9 cellular contexts compared by ENCODE assay signal in the genomic region with DNA sequence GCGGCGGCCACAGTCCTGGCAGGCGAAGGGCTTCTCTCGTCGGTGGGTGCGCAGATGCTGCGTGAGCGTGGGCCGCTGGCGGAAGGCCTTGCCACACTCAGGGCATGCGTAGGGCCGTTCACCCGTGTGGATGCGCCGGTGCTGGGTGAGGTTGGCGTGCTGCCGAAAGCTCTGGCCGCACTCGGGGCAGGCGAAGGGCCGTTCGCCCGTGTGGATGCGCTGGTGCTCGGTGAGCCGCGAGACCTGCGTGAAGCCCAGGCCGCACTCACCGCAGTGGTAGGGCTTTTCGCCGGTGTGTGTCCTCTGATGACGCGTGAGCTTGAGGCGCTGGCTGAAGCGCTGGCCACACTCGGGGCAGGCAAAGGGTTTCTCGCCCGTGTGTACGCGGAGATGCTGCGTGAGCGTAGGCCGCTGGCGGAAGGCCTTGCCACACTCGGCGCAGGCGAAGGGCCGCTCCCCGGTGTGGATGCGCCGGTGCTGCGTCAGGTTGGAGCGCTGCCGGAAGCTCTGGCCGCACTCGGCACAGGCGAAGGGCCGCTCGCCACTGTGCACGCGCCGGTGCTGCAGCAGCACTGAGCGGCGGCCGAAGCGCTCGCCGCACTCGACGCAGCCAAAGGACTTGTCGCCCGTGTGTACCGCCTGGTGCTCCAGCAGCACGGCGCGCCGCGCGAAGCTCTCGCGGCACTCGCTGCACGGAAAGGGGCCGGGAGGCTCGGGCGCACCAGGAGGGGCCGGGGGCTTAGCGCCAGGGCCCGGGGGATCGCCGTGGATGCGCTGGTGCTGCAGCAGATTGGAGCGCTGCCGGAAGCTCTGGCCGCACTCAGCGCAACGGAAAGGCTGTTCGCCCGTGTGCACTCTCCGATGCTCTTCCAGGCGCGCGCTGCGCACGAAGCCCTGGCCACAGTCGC. TPM values are rescaled to one million over a fixed set of nuclear protein-coding genes. Genes with fewer than 3 reads are reported as not detected.
DNase-seq lines count a peak whose midpoint lies in the region; ATAC-seq and TF ChIP-seq lines count a peak whose summit lies in the region.
"Had no signal": no experiment of that assay in that cellular context is flagged by ENCODE, and none has a peak within 500 bp of the region (broad histone marks: within the 10 kb centered on the region; RNA-seq: fewer than 3 reads in every experiment).

No MANE protein-coding gene starts in this region.

- no TSS peak for BruUV-seq in A673 (replicated peaks; lab: Mats Ljungman, UMichigan)

- CTCF ChIA-PET in A673 (lab: Charles Lee), result no interaction called here

- peak overlapping the region; percentile 88 to 99 (median 91) for H3K4me3 Mint-ChIP-seq in IgD-negative memory B cell

- intact Hi-C loops in A673 (cut with micrococcal nuclease; ENCODE audit: unreplicated experiment), result no loop called here

- peak; percentile 51 for DNase-seq in A673 (ENCODE audit: low spot score)
- DNase-seq in coronary artery (ENCODE audit: low spot score), result no peak
- peak; percentile 38 for DNase-seq in mucosa of gallbladder (ENCODE audit: low spot score)
- no peak for DNase-seq in NOMO-1 (lab: John Stamatoyannopoulos, UW; ENCODE audit: unreplicated experiment in 2 of 2)
- DNase-seq in H4 (ENCODE audit: low spot score), result no peak
- DNase-seq in 8988T, result no peak

- POLR2A ChIA-PET in A673 (lab: Charles Lee; ENCODE audit: low non-redundant PET), result no interaction called here

- peak overlapping the region in 2 of 3 donors; percentile 23 to 99 for H3K27ac Mint-ChIP-seq in IgD-negative memory B cell

- H3K4me3 ChIP-seq in A673 (ENCODE audit: low read depth, low read length, poor library complexity, severe bottlenecking), result peak overlapping the region; percentile 43
- peak overlapping the region; percentile 73 for H3K4me3 ChIP-seq in coronary artery

- peaks cover 16% of the 10 kb centered on the region for H3K4me1 ChIP-seq in A673 (ENCODE audit: insufficient read depth, low read length, poor library complexity, severe bottlenecking)
- H3K4me1 ChIP-seq: foreskin keratinocyte had no signal

- no peaks in the 10 kb centered on the region for H3K27me3 ChIP-seq in A673 (replicated peaks; ENCODE audit: insufficient read depth, low read depth, low read length, poor library complexity)

- H3K9me3 Mint-ChIP-seq in IgD-negative memory B cell, result no peaks in the 10 kb centered on the region

- peaks cover 3% of the 10 kb centered on the region for H3K36me3 Mint-ChIP-seq in IgD-negative memory B cell

- no peaks in the 10 kb centered on the region for H3K36me3 ChIP-seq in A673 (ENCODE audit: insufficient read depth, low read length, poor library complexity, severe bottlenecking)

- peaks cover 2% of the 10 kb centered on the region for H3K27me3 Mint-ChIP-seq in IgD-negative memory B cell

- TF ChIP-seq CTCF in A673 (conservative IDR thresholded peaks at IDR 0.05; ENCODE audit: low read depth, low read length), result no peak
- TF ChIP-seq CTCF in coronary artery (IDR thresholded peaks at IDR 0.05), result no peak

- H3K4me1 Mint-ChIP-seq in IgD-negative memory B cell, result peaks cover 14 to 29% (median 27%) of the 10 kb centered on the region in 3 donors

- H3K27ac ChIP-seq in A673 (ENCODE audit: low read depth, low read length, poor library complexity, severe bottlenecking) (no peak overlapping the region), coronary artery (peak overlapping the region in 1 of 2 donors; percentile 70)
- H3K27ac ChIP-seq: foreskin keratinocyte had no signal

- H3K9me3 ChIP-seq in A673 (ENCODE audit: low read depth, low read length, poor library complexity, severe bottlenecking), result no peaks in the 10 kb centered on the region

- ATAC-seq in HG03469 (IDR thresholded peaks at IDR 0.05; ENCODE audit: unreplicated experiment), result no peak
- ATAC-seq: foreskin keratinocyte had no signal

RNA-seq across cellular contexts. Expression of gene UBE2M, which starts 4.0 kb away (rescaled TPM):
- total RNA-seq in A673 (2021) (182 and 185 TPM in 2 replicates), mucosa of gallbladder (64.0 TPM)
- polyA plus RNA-seq in IgD-negative memory B cell, result 10.0 TPM
- total RNA-seq in H4 (2014; rRNA removed; shearing (Covaris generic)), result 108 and 109 TPM in 2 replicates

RNA-seq across cellular contexts. Expression of gene CHMP2A, which starts 7.5 kb away (rescaled TPM):
- 57.6 and 69.8 TPM in 2 replicates for total RNA-seq in A673 (2021)
- polyA plus RNA-seq in IgD-negative memory B cell, result 160 TPM
- 154 TPM for total RNA-seq in mucosa of gallbladder
- total RNA-seq in H4 (2014; rRNA removed; shearing (Covaris generic)), result 242 and 244 TPM in 2 replicates

RNA-seq across cellular contexts. Expression of gene MZF1, which starts 10.8 kb away (rescaled TPM):
- 18.2 and 20.3 TPM in 2 replicates for total RNA-seq in A673 (2021)
- polyA plus RNA-seq in IgD-negative memory B cell, result 11.5 TPM
- 67.6 TPM for total RNA-seq in mucosa of gallbladder
- 3.5 and 5.4 TPM in 2 replicates for total RNA-seq in H4 (2014; rRNA removed; shearing (Covaris generic))

RNA-seq across cellular contexts. Expression of gene TRIM28, which starts 18.5 kb away (rescaled TPM):
- 985 and 1,038 TPM in 2 replicates for total RNA-seq in A673 (2021)
- polyA plus RNA-seq in IgD-negative memory B cell, result 38.9 TPM
- total RNA-seq in mucosa of gallbladder, result 286 TPM
- total RNA-seq in H4 (2014; rRNA removed; shearing (Covaris generic)), result 378 and 416 TPM in 2 replicates

RNA-seq across cellular contexts. Expression of gene ZBTB45, which starts 42.8 kb away (rescaled TPM):
- total RNA-seq in A673 (2021) (24.3 and 25.0 TPM in 2 replicates), mucosa of gallbladder (22.8 TPM)
- polyA plus RNA-seq in IgD-negative memory B cell, result 7.6 TPM
- 1.6 and 4.6 TPM in 2 replicates for total RNA-seq in H4 (2014; rRNA removed; shearing (Covaris generic))

Comparison
In these comparisons a context has a peak if more than half of its experiments do, and no peak if none do; other contexts are left out.
1. DNase-seq: peak in A673 (single experiment) and mucosa of gallbladder (single experiment); none in coronary artery (single experiment), NOMO-1 (0 of 2), H4 (single experiment) and 8988T (single experiment).